13 cellular contexts compared by ENCODE assay signal in the genomic region with DNA sequence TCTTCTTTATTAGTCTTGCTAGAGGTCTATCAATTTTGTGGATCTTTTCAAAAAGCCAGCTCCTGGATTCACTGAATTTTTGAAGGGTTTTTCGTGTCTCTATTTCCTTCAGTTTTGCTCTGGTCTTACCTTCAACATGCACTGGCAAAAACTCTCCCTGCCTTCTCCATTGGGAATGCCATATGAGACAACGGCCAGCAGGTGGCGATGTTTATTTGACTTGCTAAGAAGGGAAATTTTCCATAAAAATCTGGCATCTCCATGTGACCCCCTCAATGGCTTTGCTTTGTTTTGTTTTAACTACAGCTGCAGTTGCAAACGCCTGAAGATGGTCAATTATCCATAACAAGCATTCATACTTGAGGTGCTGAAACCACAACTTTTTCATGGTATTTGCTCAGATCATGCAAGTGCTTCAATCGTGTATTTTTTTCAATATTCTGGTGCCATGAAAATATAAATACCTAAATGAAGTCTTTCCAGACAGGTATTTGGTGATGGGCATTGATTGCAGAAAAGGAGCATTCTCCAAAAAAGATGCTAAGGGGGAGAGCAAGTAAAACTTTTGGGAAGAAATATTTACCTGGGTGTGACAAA.
DNase-seq lines count a peak whose midpoint lies in the region; ATAC-seq and TF ChIP-seq lines count a peak whose summit lies in the region.
"Had no signal": no experiment of that assay in that cellular context is flagged by ENCODE, and none has a peak within 500 bp of the region (broad histone marks: within the 10 kb centered on the region; RNA-seq: fewer than 3 reads in every experiment).

No MANE protein-coding gene starts in this region.

- H3K9ac ChIP-seq in GM23248 (no peak overlapping the region), liver (ENCODE audit: low read depth in 1 of 2, low read length in 2 of 2) (no peak overlapping the region), colonic mucosa (ENCODE audit: low read depth in 2 of 2, low read length in 2 of 2) (no peak overlapping the region)

- H3K4me1 Mint-ChIP-seq in activated CD8-positive, alpha-beta T cell treated with anti-CD3 and anti-CD28 coated beads, Interleukin-2, amount 10 ng/mL, durations not matched to agents 7 days and 5 days (ENCODE audit: low read depth) = no peaks in the 10 kb centered on the region
- H3K4me1 Mint-ChIP-seq in CD8-positive, alpha-beta memory T cell = no peaks in the 10 kb centered on the region

- H3K36me3 ChIP-seq in GM23248 (ENCODE audit: low read depth) = no peaks in the 10 kb centered on the region
- H3K36me3 ChIP-seq in liver (ENCODE audit: control insufficient read depth in 4 of 4, insufficient read depth in 3 of 4, low read depth in 1 of 4, low read length in 3 of 4) = no peaks in the 10 kb centered on the region
- no peaks in the 10 kb centered on the region for H3K36me3 ChIP-seq in colonic mucosa
- H3K36me3 ChIP-seq in CD8-positive, alpha-beta memory T cell (ENCODE audit: insufficient read depth, low read length) = no peaks in the 10 kb centered on the region
- H3K36me3 ChIP-seq: SJCRH30 had no signal

- H3K4me3 ChIP-seq in GM23248 (no peak overlapping the region), liver (ENCODE audit: low read depth in 1 of 3, low read length in 3 of 3) (no peak overlapping the region), colonic mucosa (no peak overlapping the region)
- H3K4me3 ChIP-seq in CD8-positive, alpha-beta memory T cell (ENCODE audit: low read length) = no peak overlapping the region
- H3K4me3 ChIP-seq: coronary artery, SJCRH30 had no signal

- H3K79me2 ChIP-seq in GM23248 (ENCODE audit: insufficient read depth) = no peaks in the 10 kb centered on the region

- H3K36me3 Mint-ChIP-seq in activated CD8-positive, alpha-beta T cell treated with anti-CD3 and anti-CD28 coated beads, Interleukin-2, amount 10 ng/mL, durations not matched to agents 7 days and 5 days (ENCODE audit: low read depth) = no peaks in the 10 kb centered on the region
- H3K36me3 Mint-ChIP-seq in CD8-positive, alpha-beta memory T cell = no peaks in the 10 kb centered on the region

- peak; percentile 0 for DNase-seq in COR-L47 (lab: John Stamatoyannopoulos, UW)
- peak; percentile 50 for DNase-seq in GM23248
- peak; percentile 21 for DNase-seq in activated CD8-positive, alpha-beta T cell treated with anti-CD3 and anti-CD28 coated beads, Interleukin-2, amount 10 ng/mL, durations not matched to agents 7 days and 5 days
- DNase-seq in GM13976 (ENCODE audit: low spot score) = no peak
- DNase-seq in colonic mucosa = no peak
- no peak for DNase-seq in CD8-positive, alpha-beta memory T cell
- DNase-seq: activated CD8-positive, alpha-beta memory T cell treated with anti-CD3 and anti-CD28 coated beads, Interleukin-2, amount 50 U/mL, for 4 hours; islet precursor cell; NCI-H1436; SJCRH30 had no signal

- in situ Hi-C loops in GM23248 (cut with MboI) (no loop called here), GM13976 (cut with MboI; ENCODE audit: low sequenced_read_pairs, unreplicated experiment) (no loop called here)

- no peak for TF ChIP-seq RAD21 in liver (IDR thresholded peaks at IDR 0.05)

- no peak overlapping the region for H2AFZ ChIP-seq in GM23248

- H3F3A ChIP-seq in GM23248 (ENCODE audit: insufficient read depth) = no peaks in the 10 kb centered on the region

- no peak overlapping the region for H3K4me3 Mint-ChIP-seq in activated CD8-positive, alpha-beta T cell treated with anti-CD3 and anti-CD28 coated beads, Interleukin-2, amount 10 ng/mL, durations not matched to agents 7 days and 5 days
- no peak overlapping the region for H3K4me3 Mint-ChIP-seq in CD8-positive, alpha-beta memory T cell

- H3K27ac ChIP-seq in GM23248 (no peak overlapping the region), liver (ENCODE audit: low read depth in 1 of 2, low read length in 2 of 2) (no peak overlapping the region), colonic mucosa (no peak overlapping the region)
- no peak overlapping the region for H3K27ac ChIP-seq in CD8-positive, alpha-beta memory T cell (ENCODE audit: low read depth, low read length)
- H3K27ac ChIP-seq: coronary artery, SJCRH30 had no signal

- no peak for ATAC-seq in activated CD8-positive, alpha-beta T cell treated with anti-CD3 and anti-CD28 coated beads, Interleukin-2, amount 10 ng/mL, durations not matched to agents 7 days and 5 days
- ATAC-seq in HG03457 (IDR thresholded peaks at IDR 0.05; ENCODE audit: unreplicated experiment) = no peak

- H3K27me3 Mint-ChIP-seq in activated CD8-positive, alpha-beta T cell treated with anti-CD3 and anti-CD28 coated beads, Interleukin-2, amount 10 ng/mL, durations not matched to agents 7 days and 5 days (ENCODE audit: low read depth) = no peaks in the 10 kb centered on the region
- no peaks in the 10 kb centered on the region for H3K27me3 Mint-ChIP-seq in CD8-positive, alpha-beta memory T cell

- CTCF ChIA-PET in activated CD8-positive, alpha-beta T cell treated with anti-CD3 and anti-CD28 coated beads, Interleukin-2, amount 10 ng/mL, durations not matched to agents 7 days and 5 days (lab: Charles Lee) = no interaction called here
- CTCF ChIA-PET in CD8-positive, alpha-beta memory T cell (lab: Charles Lee) = no interaction called here

- H3K4me1 ChIP-seq in GM23248 (ENCODE audit: insufficient read depth) (no peaks in the 10 kb centered on the region), liver (ENCODE audit: control insufficient read depth in 4 of 4, insufficient read depth in 4 of 4, low read length in 3 of 4) (no peaks in the 10 kb centered on the region), colonic mucosa (no peaks in the 10 kb centered on the region)
- H3K4me1 ChIP-seq in CD8-positive, alpha-beta memory T cell (ENCODE audit: insufficient read depth, low read length) = no peaks in the 10 kb centered on the region
- H3K4me1 ChIP-seq: SJCRH30 had no signal

- no peak overlapping the region for H3K27ac Mint-ChIP-seq in activated CD8-positive, alpha-beta T cell treated with anti-CD3 and anti-CD28 coated beads, Interleukin-2, amount 10 ng/mL, durations not matched to agents 7 days and 5 days
- H3K27ac Mint-ChIP-seq in CD8-positive, alpha-beta memory T cell = no peak overlapping the region

- no peaks in the 10 kb centered on the region for H4K20me1 ChIP-seq in GM23248 (ENCODE audit: insufficient read depth)

- H3K27me3 ChIP-seq in GM23248 (replicated peaks; ENCODE audit: insufficient read depth) (no peaks in the 10 kb centered on the region), liver (ENCODE audit: control insufficient read depth in 4 of 4, insufficient read depth in 4 of 4, low read length in 3 of 4) (no peaks in the 10 kb centered on the region), colonic mucosa (no peaks in the 10 kb centered on the region)
- no peaks in the 10 kb centered on the region for H3K27me3 ChIP-seq in CD8-positive, alpha-beta memory T cell (ENCODE audit: insufficient read depth, low read length, poor library complexity, severe bottlenecking)
- H3K27me3 ChIP-seq: SJCRH30 had no signal

- intact Hi-C loops in colonic mucosa (cut with DNase I) = no loop called here

- WGBS in GM23248 (ENCODE audit: low coverage in 1 of 2, low lambda C conversion rate in 2 of 2, missing lambda C conversion rate in 2 of 2), 2 experiments = 3 to 4% methylated on average over 5 of the region's 5 CpGs
- WGBS in liver = 24% methylated on average over 5 of the region's 5 CpGs

- POLR2A ChIA-PET in activated CD8-positive, alpha-beta T cell treated with anti-CD3 and anti-CD28 coated beads, Interleukin-2, amount 10 ng/mL, durations not matched to agents 7 days and 5 days (lab: Charles Lee) = no interaction called here
- POLR2A ChIA-PET in CD8-positive, alpha-beta memory T cell (lab: Charles Lee) = no interaction called here

- no peaks in the 10 kb centered on the region for H3K9me3 ChIP-seq in GM23248 (ENCODE audit: low read depth)
- no peaks in the 10 kb centered on the region for H3K9me3 ChIP-seq in liver (ENCODE audit: control insufficient read depth in 4 of 4, low read length in 3 of 4)
- H3K9me3 ChIP-seq in colonic mucosa = no peaks in the 10 kb centered on the region
- H3K9me3 ChIP-seq in CD8-positive, alpha-beta memory T cell (ENCODE audit: low read length) = no peaks in the 10 kb centered on the region
- H3K9me3 ChIP-seq: SJCRH30 had no signal

- H3K9me2 ChIP-seq in GM23248 (ENCODE audit: insufficient read depth) = no peaks in the 10 kb centered on the region

- TF ChIP-seq CTCF in liver (IDR thresholded peaks at IDR 0.05; ENCODE audit: low read depth, low read length, missing input control) (peak; percentile 41), GM13976 (IDR thresholded peaks at IDR 0.05; ENCODE audit: borderline replicate concordance, control extremely low read depth, extremely low read depth, insufficient read depth, missing control alignments) (no peak), colonic mucosa (IDR thresholded peaks at IDR 0.05) (no peak)

- H3K4me2 ChIP-seq in GM23248 (ENCODE audit: unreplicated experiment) = no peak overlapping the region

- H3K9me3 Mint-ChIP-seq in activated CD8-positive, alpha-beta T cell treated with anti-CD3 and anti-CD28 coated beads, Interleukin-2, amount 10 ng/mL, durations not matched to agents 7 days and 5 days (ENCODE audit: insufficient read depth) = no peaks in the 10 kb centered on the region
- H3K9me3 Mint-ChIP-seq in CD8-positive, alpha-beta memory T cell = no peaks in the 10 kb centered on the region

TF ChIP-seq in liver, 16 proteins besides CTCF, POLR2A, EP300 and RAD21:
- TF ChIP-seq SP1 (IDR thresholded peaks at IDR 0.05) = no peak

Comparison
In these comparisons a context has a peak if more than half of its experiments do, and no peak if none do; other contexts are left out.
1. DNase-seq: peak in COR-L47 (single experiment), GM23248 (single experiment) and activated CD8-positive, alpha-beta T cell treated with anti-CD3 and anti-CD28 coated beads, Interleukin-2, amount 10 ng/mL, durations not matched to agents 7 days and 5 days (single experiment); none in GM13976 (single experiment), colonic mucosa (single experiment) and CD8-positive, alpha-beta memory T cell (0 of 5).